9 cellular contexts compared by ENCODE assay signal in genomic region chr14:49897414-49897813, GRCh38. TPM values are rescaled to one million over a fixed set of nuclear protein-coding genes. Genes with fewer than 3 reads are reported as not detected.
A peak's percentile ranks its signal among the peaks of the same experiment; 100 is the strongest.
DNase-seq lines count a peak whose midpoint lies in the region; ATAC-seq and TF ChIP-seq lines count a peak whose summit lies in the region.
"Had no signal": no experiment of that assay in that cellular context is flagged by ENCODE, and none has a peak within 500 bp of the region (broad histone marks: within the 10 kb centered on the region; RNA-seq: fewer than 3 reads in every experiment).

No MANE protein-coding gene starts in this region.

- TF ChIP-seq EP300 in stomach (IDR thresholded peaks at IDR 0.05), result no peak

- TF ChIP-seq POLR2A in stomach (IDR thresholded peaks at IDR 0.05), result no peak

- peak overlapping the region in 4 of 5 donors; percentile 38 to 100 (median 100) for H3K27ac ChIP-seq in stomach
- peak overlapping the region in 1 of 2 donors; percentile 95 for H3K27ac ChIP-seq in tibial artery

- peaks cover 27% of the 10 kb centered on the region for H3K4me1 Mint-ChIP-seq in activated CD4-positive, alpha-beta T cell treated with anti-CD3 and anti-CD28 coated beads, Interleukin-2, amount 10 ng/mL, durations not matched to agents 24 days and 14 days
- H3K4me1 Mint-ChIP-seq in activated B cell treated with CpG ODN at 0.5 μM for 24 hours, result peaks cover 50% of the 10 kb centered on the region

- H3K27me3 ChIP-seq in stomach (no peaks in the 10 kb centered on the region), tibial artery (no peaks in the 10 kb centered on the region)

- no peaks in the 10 kb centered on the region for H3K27me3 Mint-ChIP-seq in activated CD4-positive, alpha-beta T cell treated with anti-CD3 and anti-CD28 coated beads, Interleukin-2, amount 10 ng/mL, durations not matched to agents 24 days and 14 days
- H3K27me3 Mint-ChIP-seq in activated B cell treated with CpG ODN at 0.5 μM for 24 hours, result no peaks in the 10 kb centered on the region

- H3K9me3 Mint-ChIP-seq in activated CD4-positive, alpha-beta T cell treated with anti-CD3 and anti-CD28 coated beads, Interleukin-2, amount 10 ng/mL, durations not matched to agents 24 days and 14 days, result no peaks in the 10 kb centered on the region
- H3K9me3 Mint-ChIP-seq in activated B cell treated with CpG ODN at 0.5 μM for 24 hours, result no peaks in the 10 kb centered on the region

- POLR2A ChIA-PET in activated B cell treated with CpG ODN at 0.5 μM for 24 hours (lab: Charles Lee), result interaction anchor here (0.6 to 1.3 kb wide), 7 partner anchors 10 to 164 kb away, joined by 3 to 7 read pairs (median 3); no protein-coding TSS in a partner anchor

- WGBS in stomach, 5 donors, result 28 to 37% (median 33%) methylated on average over 1 of the region's 1 CpG

- H3K4me3 ChIP-seq in fibroblast of the aortic adventitia (ENCODE audit: low read depth, low read length), result peak overlapping the region; percentile 90
- H3K4me3 ChIP-seq in stomach, result peak overlapping the region in 1 of 4 donors; percentile 92
- H3K4me3 ChIP-seq in tibial artery, result peak overlapping the region in 1 of 2 donors; percentile 0

- DNase-seq in activated CD4-positive, alpha-beta T cell treated with anti-CD3 and anti-CD28 coated beads, Interleukin-2, amount 10 ng/mL, durations not matched to agents 24 days and 14 days, result no peak
- no peak for DNase-seq in activated CD4-positive, alpha-beta T cell treated with anti-CD3 and anti-CD28 coated beads for 48 hours
- no peak for DNase-seq in activated B cell treated with CpG ODN at 0.5 μM for 24 hours
- DNase-seq in fibroblast of the aortic adventitia (ENCODE audit: low read depth), result no peak
- no peak for DNase-seq in stomach
- DNase-seq in NCI-H2029 (lab: John Stamatoyannopoulos, UW), result no peak
- DNase-seq in cerebellar nuclear complex (lab: John Stamatoyannopoulos, UW), result no peak
- DNase-seq in tibial artery, result no peak
- DNase-seq: NCI-H748 treated with DMSO at 0.1 percent for 48 hours had no signal

- intact Hi-C loops in activated CD4-positive, alpha-beta T cell treated with anti-CD3 and anti-CD28 coated beads, Interleukin-2, amount 10 ng/mL, durations not matched to agents 24 days and 14 days (cut with micrococcal nuclease), result loop anchor here (5.0 kb wide), 1 partner anchor 1970 kb away; no protein-coding TSS in a partner anchor
- intact Hi-C loops in activated B cell treated with CpG ODN at 0.5 μM for 24 hours (cut with micrococcal nuclease), result no loop called here
- intact Hi-C loops in stomach (cut with DNase I; ENCODE audit: low total_unique reads), result no loop called here
- intact Hi-C loops in tibial artery (cut with DNase I; ENCODE audit: low total_unique reads), result no loop called here

- H3K4me3 Mint-ChIP-seq in activated CD4-positive, alpha-beta T cell treated with anti-CD3 and anti-CD28 coated beads, Interleukin-2, amount 10 ng/mL, durations not matched to agents 24 days and 14 days, result peak overlapping the region; percentile 96
- peak overlapping the region; percentile 96 for H3K4me3 Mint-ChIP-seq in activated B cell treated with CpG ODN at 0.5 μM for 24 hours

- ATAC-seq in activated B cell treated with CpG ODN at 0.5 μM for 24 hours (ENCODE audit: low read depth), result no peak

- peaks cover 53% of the 10 kb centered on the region for H3K36me3 Mint-ChIP-seq in activated CD4-positive, alpha-beta T cell treated with anti-CD3 and anti-CD28 coated beads, Interleukin-2, amount 10 ng/mL, durations not matched to agents 24 days and 14 days (ENCODE audit: low read depth)
- peaks cover 52% of the 10 kb centered on the region for H3K36me3 Mint-ChIP-seq in activated B cell treated with CpG ODN at 0.5 μM for 24 hours (ENCODE audit: low read depth)

- H3K36me3 ChIP-seq in stomach (peaks cover 0 to 5% (median 2%) of the 10 kb centered on the region in 4 donors), tibial artery (peaks cover 0 to 18% (median 4%) of the 10 kb centered on the region in 3 donors)

- H3K27ac Mint-ChIP-seq in activated CD4-positive, alpha-beta T cell treated with anti-CD3 and anti-CD28 coated beads, Interleukin-2, amount 10 ng/mL, durations not matched to agents 24 days and 14 days, result peak overlapping the region; percentile 100
- peak overlapping the region; percentile 68 for H3K27ac Mint-ChIP-seq in activated B cell treated with CpG ODN at 0.5 μM for 24 hours

- H3K4me1 ChIP-seq in stomach (peaks cover 25 to 57% (median 36%) of the 10 kb centered on the region in 4 donors), tibial artery (peaks cover 0 to 57% (median 25%) of the 10 kb centered on the region in 4 donors)

- CTCF ChIA-PET in activated B cell treated with CpG ODN at 0.5 μM for 24 hours (lab: Charles Lee), result no interaction called here

- H3K9me3 ChIP-seq in stomach (no peaks in the 10 kb centered on the region), tibial artery (no peaks in the 10 kb centered on the region)

- TF ChIP-seq CTCF in activated B cell treated with CpG ODN at 0.5 μM for 24 hours (IDR thresholded peaks at IDR 0.05), result no peak
- TF ChIP-seq CTCF in fibroblast of the aortic adventitia (IDR thresholded peaks at IDR 0.05; ENCODE audit: insufficient read depth, low read length), result no peak
- TF ChIP-seq CTCF in stomach (IDR thresholded peaks at IDR 0.05), result no peak
- no peak for TF ChIP-seq CTCF in tibial artery (IDR thresholded peaks at IDR 0.05)

RNA-seq across cellular contexts. Expression of gene ARF6, which starts 4.5 kb away (rescaled TPM):
- 154 and 160 TPM in 2 replicates for total RNA-seq in activated CD4-positive, alpha-beta T cell treated with anti-CD3 and anti-CD28 coated beads, Interleukin-2, amount 10 ng/mL, durations not matched to agents 24 days and 14 days
- total RNA-seq in activated B cell treated with CpG ODN at 0.5 μM for 24 hours, result 136 and 142 TPM in 2 replicates
- 101 and 130 TPM in 2 replicates for total RNA-seq in fibroblast of the aortic adventitia (ENCODE audit: low replicate concordance)
- total RNA-seq in stomach, result 100 to 1,000 TPM in 1 of 5 donors, 10 to 100 TPM in 4; 19.8 to 104 (median 54.9) TPM
- polyA plus RNA-seq in stomach, result 10 to 100 TPM; 31.7 to 61.3 (median 35.0) TPM

RNA-seq across cellular contexts. Expression of gene NEMF, which starts 44.8 kb away (rescaled TPM):
- total RNA-seq in activated CD4-positive, alpha-beta T cell treated with anti-CD3 and anti-CD28 coated beads, Interleukin-2, amount 10 ng/mL, durations not matched to agents 24 days and 14 days, result 65.8 and 75.4 TPM in 2 replicates
- total RNA-seq in activated B cell treated with CpG ODN at 0.5 μM for 24 hours, result 99.1 and 110 TPM in 2 replicates
- 63.9 and 140 TPM in 2 replicates for total RNA-seq in fibroblast of the aortic adventitia (ENCODE audit: low replicate concordance)
- 100 to 1,000 TPM in 4 of 5 donors, 10 to 100 TPM in 1; 35.7 to 478 (median 107) TPM for total RNA-seq in stomach
- polyA plus RNA-seq in stomach, result 10 to 100 TPM; 14.8 to 30.2 (median 22.9) TPM
